22 cellular contexts compared by ENCODE assay signal in the genomic region with DNA sequence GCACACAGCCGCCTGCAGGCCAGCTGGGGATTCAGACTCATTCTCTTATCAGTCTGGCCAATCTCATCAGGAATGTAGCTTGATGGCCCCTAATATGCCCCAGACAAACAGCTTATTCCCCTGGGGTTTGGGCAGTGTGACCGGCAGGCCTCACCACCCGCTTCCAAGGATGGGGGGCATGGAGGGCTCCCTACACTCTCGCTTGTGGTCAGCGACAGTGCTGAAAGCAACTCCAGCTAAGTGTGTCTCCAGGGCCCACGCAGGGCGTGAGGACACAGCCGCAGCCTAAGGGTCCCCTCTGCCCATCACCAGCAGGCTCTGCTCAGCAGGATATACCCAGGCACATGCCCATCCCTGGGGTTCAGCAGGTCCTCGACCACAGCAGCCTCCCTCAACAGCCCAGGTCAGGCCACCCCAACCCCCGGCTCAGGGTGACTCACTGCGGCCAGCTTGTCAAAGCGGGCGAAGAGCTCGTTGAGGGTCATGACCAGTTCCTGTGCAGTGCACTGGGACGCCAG.
A peak's percentile ranks its signal among the peaks of the same experiment; 100 is the strongest.
DNase-seq lines count a peak whose midpoint lies in the region; ATAC-seq and TF ChIP-seq lines count a peak whose summit lies in the region.
"Had no signal": no experiment of that assay in that cellular context is flagged by ENCODE, and none has a peak within 500 bp of the region (broad histone marks: within the 10 kb centered on the region; RNA-seq: fewer than 3 reads in every experiment).

No MANE protein-coding gene starts in this region.

- H3K4me1 Mint-ChIP-seq in chondrocyte (ENCODE audit: low read depth) = peaks cover 12% of the 10 kb centered on the region
- peaks cover 7% of the 10 kb centered on the region for H3K4me1 Mint-ChIP-seq in activated T-cell treated with anti-CD3 and anti-CD28 coated beads, Interleukin-2, amount 50 U/mL, for 4 hours (ENCODE audit: low read depth)

- H3K27me3 Mint-ChIP-seq in chondrocyte (ENCODE audit: low read depth) = peaks cover 27% of the 10 kb centered on the region
- no peaks in the 10 kb centered on the region for H3K27me3 Mint-ChIP-seq in activated T-cell treated with anti-CD3 and anti-CD28 coated beads, Interleukin-2, amount 50 U/mL, for 4 hours (ENCODE audit: low read depth)
- H3K27me3 Mint-ChIP-seq: activated naive CD8-positive, alpha-beta T cell treated with anti-CD3 and anti-CD28 coated beads for 36 hours had no signal

- no peak overlapping the region for H3K27ac ChIP-seq in left lung
- peak overlapping the region; percentile 76 to 82 for H3K27ac ChIP-seq in testis
- H3K27ac ChIP-seq: brain microvascular endothelial cell, thyroid gland had no signal

- no peak overlapping the region for H3K4me3 Mint-ChIP-seq in chondrocyte (ENCODE audit: unreplicated experiment)
- H3K4me3 Mint-ChIP-seq in activated T-cell treated with anti-CD3 and anti-CD28 coated beads, Interleukin-2, amount 50 U/mL, for 4 hours = no peak overlapping the region
- H3K4me3 Mint-ChIP-seq: activated naive CD8-positive, alpha-beta T cell treated with anti-CD3 and anti-CD28 coated beads for 36 hours; CD4-positive, alpha-beta memory T cell; naive thymus-derived CD8-positive, alpha-beta T cell had no signal

- DNase-seq in HT1080 (ENCODE audit: low read depth) = peak; percentile 25
- peak; percentile 87 for DNase-seq in chondrocyte (ENCODE audit: low spot score)
- peak; percentile 34 to 76 for DNase-seq in left lung
- no peak for DNase-seq in testis
- DNase-seq in germinal center (ENCODE audit: low spot score) = no peak
- DNase-seq in cerebellum (ENCODE audit: low spot score) = no peak
- DNase-seq in activated T-cell treated with anti-CD3 and anti-CD28 coated beads, Interleukin-2, amount 50 U/mL, for 4 hours = no peak
- no peak for DNase-seq in activated CD4-positive, alpha-beta T cell treated with anti-CD3 and anti-CD28 coated beads for 4 hours
- DNase-seq: activated naive CD8-positive, alpha-beta T cell treated with anti-CD3 and anti-CD28 coated beads for 36 hours; brain microvascular endothelial cell; CD4-positive, alpha-beta memory T cell; dermis blood vessel endothelial cell; DMS153; foreskin fibroblast; Kasumi-1; NCI-H1048; NCI-H2081; SW 1271; thyroid gland had no signal

- no peak for TF ChIP-seq CTCF in chondrocyte (IDR thresholded peaks at IDR 0.05)
- no peak for TF ChIP-seq CTCF in left lung (IDR thresholded peaks at IDR 0.05)
- no peak for TF ChIP-seq CTCF in testis (IDR thresholded peaks at IDR 0.05)

- H3K27me3 ChIP-seq in left lung = peaks cover 0 to 5% of the 10 kb centered on the region in 2 donors
- no peaks in the 10 kb centered on the region for H3K27me3 ChIP-seq in testis
- H3K27me3 ChIP-seq: pancreas, thyroid gland had no signal

- H3K9me3 Mint-ChIP-seq in chondrocyte (ENCODE audit: low read depth) = no peaks in the 10 kb centered on the region
- no peaks in the 10 kb centered on the region for H3K9me3 Mint-ChIP-seq in activated T-cell treated with anti-CD3 and anti-CD28 coated beads, Interleukin-2, amount 50 U/mL, for 4 hours
- H3K9me3 Mint-ChIP-seq: activated naive CD8-positive, alpha-beta T cell treated with anti-CD3 and anti-CD28 coated beads for 36 hours; naive thymus-derived CD8-positive, alpha-beta T cell had no signal

- no peaks in the 10 kb centered on the region for H3K36me3 ChIP-seq in left lung
- H3K36me3 ChIP-seq in testis (ENCODE audit: low read depth, missing control alignments) = no peaks in the 10 kb centered on the region
- H3K36me3 ChIP-seq: brain microvascular endothelial cell, pancreas, thyroid gland had no signal

- H3K27ac Mint-ChIP-seq in chondrocyte (ENCODE audit: unreplicated experiment) = no peak overlapping the region
- H3K27ac Mint-ChIP-seq: activated naive CD8-positive, alpha-beta T cell treated with anti-CD3 and anti-CD28 coated beads for 36 hours; CD4-positive, alpha-beta memory T cell; naive thymus-derived CD8-positive, alpha-beta T cell had no signal

- H3K4me1 ChIP-seq in left lung (no peaks in the 10 kb centered on the region), testis (peaks cover 33% of the 10 kb centered on the region)
- H3K4me1 ChIP-seq: thyroid gland had no signal

- intact Hi-C loops in left lung (cut with DNase I) = loop anchor here in 1 of 2 donors (10.0 kb wide), 1 partner anchor 223 kb away; no protein-coding TSS in a partner anchor
- intact Hi-C loops in testis (cut with DNase I; ENCODE audit: low total_unique reads) = loop anchor here (10.0 kb wide), 1 partner anchor 113 kb away; a partner anchor contains a TSS

- WGBS in testis, 2 donors = 65 to 80% methylated on average over 5 to 15 of the region's 15 CpGs

- TF ChIP-seq POLR2A in testis (IDR thresholded peaks at IDR 0.05) = no peak

- H3K9me3 ChIP-seq in left lung = no peaks in the 10 kb centered on the region
- H3K9me3 ChIP-seq in testis = no peaks in the 10 kb centered on the region
- H3K9me3 ChIP-seq: pancreas, thyroid gland had no signal

- ATAC-seq in left lung = no peak
- ATAC-seq in activated T-cell treated with anti-CD3 and anti-CD28 coated beads, Interleukin-2, amount 50 U/mL, for 4 hours = no peak
- ATAC-seq: naive thymus-derived CD8-positive, alpha-beta T cell; sciatic nerve had no signal

- H3K4me3 ChIP-seq in left lung (no peak overlapping the region), testis (no peak overlapping the region)
- H3K4me3 ChIP-seq: pancreas, thyroid gland had no signal

- peaks cover 3% of the 10 kb centered on the region for H3K36me3 Mint-ChIP-seq in chondrocyte (ENCODE audit: low read depth)
- H3K36me3 Mint-ChIP-seq in activated T-cell treated with anti-CD3 and anti-CD28 coated beads, Interleukin-2, amount 50 U/mL, for 4 hours (ENCODE audit: insufficient read depth) = no peaks in the 10 kb centered on the region
- H3K36me3 Mint-ChIP-seq: activated naive CD8-positive, alpha-beta T cell treated with anti-CD3 and anti-CD28 coated beads for 36 hours; CD4-positive, alpha-beta memory T cell; naive thymus-derived CD8-positive, alpha-beta T cell had no signal

Comparison
In these comparisons a context has a peak if more than half of its experiments do, and no peak if none do; other contexts are left out.
1. DNase-seq: peak in HT1080 (single experiment), chondrocyte (single experiment) and left lung (2 of 2); none in testis (single experiment), germinal center (single experiment), cerebellum (single experiment), activated T-cell treated with anti-CD3 and anti-CD28 coated beads, Interleukin-2, amount 50 U/mL, for 4 hours (single experiment) and activated CD4-positive, alpha-beta T cell treated with anti-CD3 and anti-CD28 coated beads for 4 hours (0 of 2).
2. H3K27ac ChIP-seq: peak in testis (2 of 2); none in left lung (0 of 2).